ENCODE assay signal across 22 cellular contexts in the genomic region with DNA sequence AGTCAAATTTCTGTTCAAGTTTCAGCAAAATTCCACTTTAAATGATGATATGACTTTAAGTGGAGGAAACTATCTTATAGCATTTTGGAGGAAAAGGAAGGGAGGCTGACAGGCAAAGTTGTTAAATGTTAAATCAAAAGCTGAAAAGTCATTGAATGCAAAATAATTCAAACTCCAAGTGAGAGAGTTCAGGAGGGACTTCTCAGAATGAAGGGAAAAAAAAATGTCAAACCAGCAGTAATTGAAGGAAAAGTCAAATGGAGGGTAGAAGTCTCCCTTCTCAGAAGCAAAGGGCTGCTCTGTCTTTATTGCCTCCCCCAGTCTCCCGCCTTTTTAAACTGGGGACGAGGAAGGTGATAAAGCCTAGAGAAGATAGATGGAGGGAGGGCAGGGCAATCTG.
DNase-seq lines count a peak whose midpoint lies in the region; TF ChIP-seq lines count a peak whose summit lies in the region.
"Had no signal": no experiment of that assay in that cellular context is flagged by ENCODE, and none has a peak within 500 bp of the region (broad histone marks: within the 10 kb centered on the region; RNA-seq: fewer than 3 reads in every experiment).

No MANE protein-coding gene starts in this region.

- H3K27ac Mint-ChIP-seq in activated naive CD4-positive, alpha-beta T cell treated with anti-CD3 and anti-CD28 coated beads, Interleukin-2, amount 50 U/mL, for 24 hours = peak overlapping the region; percentile 23
- H3K27ac Mint-ChIP-seq in endodermal cell (no peak overlapping the region), neural progenitor cell (no peak overlapping the region)
- H3K27ac Mint-ChIP-seq: CD4-positive, alpha-beta T cell; CD8-positive, alpha-beta memory T cell had no signal

- H2AFZ ChIP-seq in neural progenitor cell (replicated peaks) = peak overlapping the region; percentile 71

- no peaks in the 10 kb centered on the region for H3K4me1 ChIP-seq in endodermal cell (ENCODE audit: control insufficient read depth, insufficient read depth, low read length)
- H3K4me1 ChIP-seq in neural progenitor cell = no peaks in the 10 kb centered on the region
- H3K4me1 ChIP-seq: BE2C; BLaER1 treated with 17β-estradiol and CSF1 and Interleukin-3, amounts not matched to agents 10 nM and 100 nM had no signal

- no peaks in the 10 kb centered on the region for H3K4me1 Mint-ChIP-seq in activated naive CD4-positive, alpha-beta T cell treated with anti-CD3 and anti-CD28 coated beads, Interleukin-2, amount 50 U/mL, for 24 hours
- H3K4me1 Mint-ChIP-seq in endodermal cell (no peaks in the 10 kb centered on the region), neural progenitor cell (no peaks in the 10 kb centered on the region)
- H3K4me1 Mint-ChIP-seq: CD14-positive monocyte; CD8-positive, alpha-beta memory T cell had no signal

- 74 to 100% methylated on average over 1 to 2 of the region's 2 CpGs for WGBS in endodermal cell (ENCODE audit: insufficient coverage in 1 of 2, insufficient read length in 1 of 2), 2 experiments

- H3K9ac ChIP-seq in endodermal cell (ENCODE audit: extremely low read depth, low read length, poor library complexity, severe bottlenecking) = no peak overlapping the region
- H3K9ac ChIP-seq in neural progenitor cell = no peak overlapping the region
- H3K9ac ChIP-seq: BLaER1 treated with 17β-estradiol and CSF1 and Interleukin-3, amounts not matched to agents 10 nM and 100 nM had no signal

- no peaks in the 10 kb centered on the region for H3K36me3 Mint-ChIP-seq in activated naive CD4-positive, alpha-beta T cell treated with anti-CD3 and anti-CD28 coated beads, Interleukin-2, amount 50 U/mL, for 24 hours
- no peaks in the 10 kb centered on the region for H3K36me3 Mint-ChIP-seq in endodermal cell (ENCODE audit: low read depth)
- H3K36me3 Mint-ChIP-seq in neural progenitor cell = no peaks in the 10 kb centered on the region
- H3K36me3 Mint-ChIP-seq: CD14-positive monocyte had no signal

- no peak overlapping the region for H3K4me2 ChIP-seq in neural progenitor cell
- H3K4me2 ChIP-seq: BLaER1 treated with 17β-estradiol and CSF1 and Interleukin-3, amounts not matched to agents 10 nM and 100 nM had no signal

- H3K27ac ChIP-seq in endodermal cell (ENCODE audit: low read depth, low read length) = no peak overlapping the region
- no peak overlapping the region for H3K27ac ChIP-seq in neural progenitor cell
- H3K27ac ChIP-seq: 22Rv1; BLaER1 treated with 17β-estradiol and CSF1 and Interleukin-3, amounts not matched to agents 10 nM and 100 nM had no signal

- H3K9me3 ChIP-seq in endodermal cell (ENCODE audit: control insufficient read depth, low read length) = no peaks in the 10 kb centered on the region
- no peaks in the 10 kb centered on the region for H3K9me3 ChIP-seq in neural progenitor cell (ENCODE audit: low read depth)
- H3K9me3 ChIP-seq: BE2C had no signal

- H3K27me3 ChIP-seq in endodermal cell (ENCODE audit: control insufficient read depth, insufficient read depth, low read length, poor library complexity, severe bottlenecking) (no peaks in the 10 kb centered on the region), neural progenitor cell (no peaks in the 10 kb centered on the region)
- H3K27me3 ChIP-seq: BLaER1 treated with 17β-estradiol and CSF1 and Interleukin-3, amounts not matched to agents 10 nM and 100 nM had no signal

- no peaks in the 10 kb centered on the region for H3F3A ChIP-seq in neural progenitor cell (ENCODE audit: low read depth)

- no peaks in the 10 kb centered on the region for H3K27me3 Mint-ChIP-seq in activated naive CD4-positive, alpha-beta T cell treated with anti-CD3 and anti-CD28 coated beads, Interleukin-2, amount 50 U/mL, for 24 hours
- H3K27me3 Mint-ChIP-seq in endodermal cell (ENCODE audit: insufficient read depth) (no peaks in the 10 kb centered on the region), neural progenitor cell (ENCODE audit: insufficient read depth, low read depth) (peaks cover 5% of the 10 kb centered on the region)

- H3K79me2 ChIP-seq in neural progenitor cell (ENCODE audit: low read depth) = no peaks in the 10 kb centered on the region

- DNase-seq in activated naive CD4-positive, alpha-beta T cell treated with anti-CD3 and anti-CD28 coated beads, Interleukin-2, amount 50 U/mL, for 16 hours = no peak
- DNase-seq in endodermal cell (peak; percentile 24), neural progenitor cell (ENCODE audit: low spot score) (no peak), NCI-H2196 (lab: John Stamatoyannopoulos, UW; ENCODE audit: unreplicated experiment) (no peak), RKO (ENCODE audit: low spot score) (no peak), NCI-H226 (no peak)
- DNase-seq: ACHN; AML-193; BE2C; Calu3; CD4-positive, alpha-beta T cell; CD8-positive, alpha-beta memory T cell; DMS53; DMS79 treated with DMSO at 0.1 percent for 48 hours; GF-D8; GOT3; H7; HCEC 1CT had no signal

- H3K9me3 Mint-ChIP-seq in activated naive CD4-positive, alpha-beta T cell treated with anti-CD3 and anti-CD28 coated beads, Interleukin-2, amount 50 U/mL, for 24 hours = no peaks in the 10 kb centered on the region
- H3K9me3 Mint-ChIP-seq in endodermal cell = no peaks in the 10 kb centered on the region
- no peaks in the 10 kb centered on the region for H3K9me3 Mint-ChIP-seq in neural progenitor cell
- H3K9me3 Mint-ChIP-seq: CD4-positive, alpha-beta T cell had no signal

- no peak overlapping the region for H3K4me3 Mint-ChIP-seq in activated naive CD4-positive, alpha-beta T cell treated with anti-CD3 and anti-CD28 coated beads, Interleukin-2, amount 50 U/mL, for 24 hours
- H3K4me3 Mint-ChIP-seq in endodermal cell = no peak overlapping the region
- H3K4me3 Mint-ChIP-seq in neural progenitor cell = no peak overlapping the region
- H3K4me3 Mint-ChIP-seq: CD14-positive monocyte; CD4-positive, alpha-beta T cell; CD8-positive, alpha-beta memory T cell had no signal

- no peaks in the 10 kb centered on the region for H3K36me3 ChIP-seq in endodermal cell (ENCODE audit: control insufficient read depth, insufficient read depth, low read length)
- no peaks in the 10 kb centered on the region for H3K36me3 ChIP-seq in neural progenitor cell
- H3K36me3 ChIP-seq: BE2C; BLaER1 treated with 17β-estradiol and CSF1 and Interleukin-3, amounts not matched to agents 10 nM and 100 nM had no signal

- no peaks in the 10 kb centered on the region for H4K20me1 ChIP-seq in neural progenitor cell (ENCODE audit: low read depth)
- H4K20me1 ChIP-seq: BLaER1 treated with 17β-estradiol and CSF1 and Interleukin-3, amounts not matched to agents 10 nM and 100 nM had no signal

- H3K4me3 ChIP-seq in endodermal cell (ENCODE audit: low read length) (no peak overlapping the region), neural progenitor cell (no peak overlapping the region)
- H3K4me3 ChIP-seq: BLaER1 treated with 17β-estradiol and CSF1 and Interleukin-3, amounts not matched to agents 10 nM and 100 nM had no signal

- TF ChIP-seq CTCF in endodermal cell (conservative IDR thresholded peaks at IDR 0.05) (no peak), neural progenitor cell (IDR thresholded peaks at IDR 0.05) (no peak)
